In the genomic region with DNA sequence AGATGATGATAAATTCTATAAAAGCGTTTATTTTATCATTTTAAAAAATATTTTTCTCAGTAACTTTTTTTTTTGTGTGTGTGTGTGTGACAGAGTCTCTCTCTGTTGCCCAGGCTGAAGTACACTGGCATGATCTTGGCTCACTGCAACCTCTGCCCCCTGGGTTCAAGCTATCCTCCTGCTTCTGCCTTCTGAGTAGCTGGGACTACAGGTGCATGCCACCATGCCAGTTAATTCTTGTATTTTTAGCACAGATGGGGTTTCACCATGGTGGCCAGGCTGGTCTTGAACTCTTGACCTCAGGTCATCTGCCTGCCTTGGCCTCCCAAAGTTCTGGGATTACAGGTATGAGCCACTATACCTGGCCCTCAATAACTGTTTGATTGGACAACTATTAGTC, we compare ENCODE assay signal across 15 cellular contexts. TPM values are rescaled to one million over a fixed set of nuclear protein-coding genes. Genes with fewer than 3 reads are reported as not detected.
DNase-seq lines count a peak whose midpoint lies in the region; TF ChIP-seq lines count a peak whose summit lies in the region.
"Had no signal": no experiment of that assay in that cellular context is flagged by ENCODE, and none has a peak within 500 bp of the region (broad histone marks: within the 10 kb centered on the region; RNA-seq: fewer than 3 reads in every experiment).

No MANE protein-coding gene starts in this region.

- H3K27me3 Mint-ChIP-seq in endodermal cell (ENCODE audit: insufficient read depth) = no peaks in the 10 kb centered on the region
- H3K27me3 Mint-ChIP-seq: CD4-positive, CD25-positive, alpha-beta regulatory T cell had no signal

- H3K9me3 Mint-ChIP-seq in endodermal cell = peaks cover 1% of the 10 kb centered on the region

- H3K27me3 ChIP-seq in left ventricle myocardium inferior (ENCODE audit: low read depth) = no peaks in the 10 kb centered on the region
- H3K27me3 ChIP-seq in right atrium auricular region = no peaks in the 10 kb centered on the region
- H3K27me3 ChIP-seq in MM.1S (replicated peaks; ENCODE audit: insufficient read depth, low read length) = no peaks in the 10 kb centered on the region
- no peaks in the 10 kb centered on the region for H3K27me3 ChIP-seq in endodermal cell (ENCODE audit: control insufficient read depth, insufficient read depth, low read length, poor library complexity, severe bottlenecking)
- H3K27me3 ChIP-seq: BE2C had no signal

- peaks cover 15% of the 10 kb centered on the region; the same call in 1 of the 2 replicates for H4K20me1 ChIP-seq in MM.1S (ENCODE audit: insufficient read depth, low read length)

- WGBS in endodermal cell (ENCODE audit: insufficient coverage in 1 of 2, insufficient read length in 1 of 2), 2 experiments = no CpG with 5 or more reads among the region's 1 CpG

- peaks cover 98% of the 10 kb centered on the region for H3K79me2 ChIP-seq in MM.1S (ENCODE audit: low read length)

- H3K36me3 ChIP-seq in left ventricle myocardium inferior = no peaks in the 10 kb centered on the region
- H3K36me3 ChIP-seq in right atrium auricular region = no peaks in the 10 kb centered on the region
- H3K36me3 ChIP-seq in MM.1S (replicated peaks; ENCODE audit: insufficient read depth, low read length) = peaks cover 12% of the 10 kb centered on the region; the same call in 1 of the 2 replicates
- H3K36me3 ChIP-seq in endodermal cell (ENCODE audit: control insufficient read depth, insufficient read depth, low read length) = peaks cover 55% of the 10 kb centered on the region
- H3K36me3 ChIP-seq: BE2C, HAP-1 had no signal

- no peak overlapping the region for H3K27ac Mint-ChIP-seq in endodermal cell
- H3K27ac Mint-ChIP-seq: CD4-positive, CD25-positive, alpha-beta regulatory T cell; CD8-positive, alpha-beta memory T cell had no signal

- H3K27ac ChIP-seq in left ventricle myocardium inferior (replicated peaks) (peak overlapping the region; percentile 66), right atrium auricular region (peak overlapping the region in 1 of 2 donors; percentile 1), MM.1S (ENCODE audit: low read length) (peak overlapping the region; percentile 4; the same call in 1 of the 2 replicates), epithelial cell of prostate (peak overlapping the region; percentile 49), endodermal cell (ENCODE audit: low read depth, low read length) (no peak overlapping the region)
- H3K27ac ChIP-seq: GM23248, HL-60 had no signal

- no peak overlapping the region for H3K4me3 Mint-ChIP-seq in endodermal cell
- H3K4me3 Mint-ChIP-seq: CD4-positive, CD25-positive, alpha-beta regulatory T cell; CD8-positive, alpha-beta memory T cell had no signal

- H3K9ac ChIP-seq in MM.1S (ENCODE audit: low read length) (no peak overlapping the region), endodermal cell (ENCODE audit: extremely low read depth, low read length, poor library complexity, severe bottlenecking) (no peak overlapping the region)
- H3K9ac ChIP-seq: GM23248 had no signal

- peaks cover 36% of the 10 kb centered on the region for H3K36me3 Mint-ChIP-seq in endodermal cell (ENCODE audit: low read depth)
- H3K36me3 Mint-ChIP-seq: CD4-positive, CD25-positive, alpha-beta regulatory T cell; CD8-positive, alpha-beta memory T cell had no signal

- H3K4me1 ChIP-seq in left ventricle myocardium inferior (peaks cover 87% of the 10 kb centered on the region), right atrium auricular region (peaks cover 0 to 18% of the 10 kb centered on the region in 2 donors), MM.1S (ENCODE audit: low read length) (peaks cover 28% of the 10 kb centered on the region), endodermal cell (ENCODE audit: control insufficient read depth, insufficient read depth, low read length) (peaks cover 5% of the 10 kb centered on the region)
- H3K4me1 ChIP-seq: BE2C, HAP-1 had no signal

- H3K4me3 ChIP-seq in left ventricle myocardium inferior (no peak overlapping the region), right atrium auricular region (no peak overlapping the region), MM.1S (ENCODE audit: low read length) (no peak overlapping the region), endodermal cell (ENCODE audit: low read length) (no peak overlapping the region)
- H3K4me3 ChIP-seq: GM23248, HAP-1 had no signal

- peaks cover 45% of the 10 kb centered on the region for H3K4me1 Mint-ChIP-seq in endodermal cell
- H3K4me1 Mint-ChIP-seq: CD4-positive, CD25-positive, alpha-beta regulatory T cell; CD8-positive, alpha-beta memory T cell had no signal

- H3K9me3 ChIP-seq in left ventricle myocardium inferior (replicated peaks) = no peaks in the 10 kb centered on the region
- H3K9me3 ChIP-seq in right atrium auricular region = no peaks in the 10 kb centered on the region
- no peaks in the 10 kb centered on the region for H3K9me3 ChIP-seq in MM.1S (replicated peaks; ENCODE audit: insufficient read depth, low read length)
- H3K9me3 ChIP-seq in endodermal cell (ENCODE audit: control insufficient read depth, low read length) = no peaks in the 10 kb centered on the region
- H3K9me3 ChIP-seq: BE2C, HAP-1 had no signal

- no peak overlapping the region for H3K4me2 ChIP-seq in MM.1S (ENCODE audit: low read depth, low read length)

- H3F3A ChIP-seq in MM.1S (ENCODE audit: insufficient read depth, low read length) = peaks cover 5% of the 10 kb centered on the region

- TF ChIP-seq CTCF in left ventricle myocardium inferior (IDR thresholded peaks at IDR 0.05; ENCODE audit: borderline replicate concordance) (no peak), right atrium auricular region (IDR thresholded peaks at IDR 0.05) (no peak), MM.1S (IDR thresholded peaks at IDR 0.05; ENCODE audit: low read length) (no peak), endodermal cell (conservative IDR thresholded peaks at IDR 0.05) (no peak)

- no peaks in the 10 kb centered on the region for H3K9me2 ChIP-seq in MM.1S (replicated peaks; ENCODE audit: insufficient read depth, low read length)

- intact Hi-C loops in left ventricle myocardium inferior (cut with micrococcal nuclease) = no loop called here

- DNase-seq in left ventricle myocardium inferior (no peak), right atrium auricular region (ENCODE audit: low spot score) (no peak), MM.1S (peak; percentile 45), epithelial cell of prostate (ENCODE audit: low read depth, low spot score) (no peak), AG20443 (ENCODE audit: low spot score) (no peak), endodermal cell (no peak)
- DNase-seq: BE2C; C1 segment of cervical spinal cord; CD4-positive, CD25-positive, alpha-beta regulatory T cell; CD8-positive, alpha-beta memory T cell; COR-L47; GM23248; IMR-90 had no signal

- no peak overlapping the region for H2AFZ ChIP-seq in MM.1S (ENCODE audit: low read length)
- H2AFZ ChIP-seq: GM23248 had no signal

RNA-seq across cellular contexts. Expression of a gene that starts 37.2 kb away (rescaled TPM):
- total RNA-seq in left ventricle myocardium inferior (428 TPM), right atrium auricular region (100 to 1,000 TPM; 195 to 271 TPM), endodermal cell (100 to 1,000 TPM in 1 of 2 donors, 10 to 100 TPM in 1; 62.5 to 124 TPM)
- polyA plus RNA-seq in endodermal cell (2013, experiment 1 of 2) = 18.1 TPM
- polyA plus RNA-seq in endodermal cell (2013, experiment 2 of 2) = 20.5 TPM
